In the genomic region with DNA sequence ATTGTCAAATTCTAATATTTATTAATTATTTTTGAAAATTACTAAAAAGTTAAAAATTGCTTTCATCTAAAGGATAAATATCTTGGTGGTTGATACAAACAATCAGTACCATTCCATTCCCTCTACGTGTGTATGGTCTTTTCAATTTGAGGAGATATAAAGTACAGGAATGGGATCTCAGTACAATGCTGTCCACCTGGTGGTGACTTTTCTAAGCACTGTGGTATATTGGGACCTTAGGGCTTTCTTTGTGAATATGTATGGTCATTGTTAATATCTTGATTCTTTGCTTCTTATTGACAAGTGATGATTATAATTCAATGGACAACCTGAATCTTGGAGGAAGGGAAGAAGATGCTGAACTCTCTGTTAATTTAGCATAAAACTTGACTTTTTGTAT, we compare ENCODE assay signal across 14 cellular contexts.
A peak's percentile ranks its signal among the peaks of the same experiment; 100 is the strongest.
DNase-seq lines count a peak whose midpoint lies in the region; ATAC-seq and TF ChIP-seq lines count a peak whose summit lies in the region.
"Had no signal": no experiment of that assay in that cellular context is flagged by ENCODE, and none has a peak within 500 bp of the region (broad histone marks: within the 10 kb centered on the region; RNA-seq: fewer than 3 reads in every experiment).

No MANE protein-coding gene starts in this region.

- no peaks in the 10 kb centered on the region for H3K9me2 ChIP-seq in DOHH2 (replicated peaks; ENCODE audit: control insufficient read depth, low read length)
- H3K9me2 ChIP-seq in MM.1S (replicated peaks; ENCODE audit: insufficient read depth, low read length) = no peaks in the 10 kb centered on the region

- no peaks in the 10 kb centered on the region for H3K4me1 Mint-ChIP-seq in nephron progenitor cell
- H3K4me1 Mint-ChIP-seq: immature natural killer cell had no signal

- DNase-seq in MM.1S = no peak
- no peak for DNase-seq in colonic mucosa
- no peak for DNase-seq in nephron progenitor cell
- DNase-seq in activated naive CD4-positive, alpha-beta T cell treated with anti-CD3 and anti-CD28 coated beads, Interleukin-2, amount 50 U/mL, for 16 hours = no peak
- DNase-seq in activated T-cell treated with anti-CD3 and anti-CD28 coated beads for 4 hours = no peak
- no peak for DNase-seq in AML-193 (lab: John Stamatoyannopoulos, UW)
- DNase-seq: activated T-cell treated with anti-CD3 and anti-CD28 coated beads, Interleukin-2, amount 50 U/mL, for 48 hours; EL; immature natural killer cell; NCI-H2171 had no signal

- H3K36me3 ChIP-seq in DOHH2 (ENCODE audit: control insufficient read depth, low read length) (no peaks in the 10 kb centered on the region), MM.1S (replicated peaks; ENCODE audit: insufficient read depth, low read length) (no peaks in the 10 kb centered on the region), colonic mucosa (no peaks in the 10 kb centered on the region)

- H3K9me3 ChIP-seq in DOHH2 (ENCODE audit: control insufficient read depth, insufficient read depth, low read length) (no peaks in the 10 kb centered on the region), MM.1S (replicated peaks; ENCODE audit: insufficient read depth, low read length) (no peaks in the 10 kb centered on the region), colonic mucosa (no peaks in the 10 kb centered on the region)

- H4K20me1 ChIP-seq in DOHH2 (ENCODE audit: control insufficient read depth, insufficient read depth, low read depth, low read length) (no peaks in the 10 kb centered on the region), MM.1S (ENCODE audit: insufficient read depth, low read length) (no peaks in the 10 kb centered on the region)

- no peak overlapping the region for H3K9ac ChIP-seq in MM.1S (ENCODE audit: low read length)
- H3K9ac ChIP-seq in colonic mucosa (ENCODE audit: low read depth in 2 of 2, low read length in 2 of 2) = no peak overlapping the region

- no peak overlapping the region for H3K4me2 ChIP-seq in DOHH2 (ENCODE audit: low read length)
- H3K4me2 ChIP-seq in MM.1S (ENCODE audit: low read depth, low read length) = no peak overlapping the region

- no peak overlapping the region for H2AFZ ChIP-seq in MM.1S (ENCODE audit: low read length)

- no peak overlapping the region for H3K4me3 Mint-ChIP-seq in nephron progenitor cell
- H3K4me3 Mint-ChIP-seq: dendritic cell treated with granulocyte-macrophage colony-stimulating factor and Interleukin-4, amounts not matched to agents 40 ng/mL and 50 ng/mL, for 4 days; immature natural killer cell; T-helper 1 cell treated with Interleukin-12 subunit alpha and Interleukin-12 subunit beta and Interleukin-4 antibody, amounts not matched to agents 30 μg/mL and 1 μg/mL, for 36 hours had no signal

- peaks cover 55% of the 10 kb centered on the region for H3K36me3 Mint-ChIP-seq in nephron progenitor cell (ENCODE audit: low read depth)

- H3K4me3 ChIP-seq in DOHH2 (ENCODE audit: low read length) = no peak overlapping the region
- no peak overlapping the region for H3K4me3 ChIP-seq in MM.1S (ENCODE audit: low read length)
- H3K4me3 ChIP-seq in colonic mucosa = no peak overlapping the region

- peak; percentile 25 for TF ChIP-seq CTCF in DOHH2 (IDR thresholded peaks at IDR 0.05; ENCODE audit: low read depth, low read length, poor library complexity, severe bottlenecking)
- peak; percentile 18 for TF ChIP-seq CTCF in MM.1S (IDR thresholded peaks at IDR 0.05; ENCODE audit: low read length)
- TF ChIP-seq CTCF in colonic mucosa (IDR thresholded peaks at IDR 0.05) = peak; percentile 12
- TF ChIP-seq CTCF in nephron progenitor cell (IDR thresholded peaks at IDR 0.05) = peak; percentile 25

- H3F3A ChIP-seq in DOHH2 (ENCODE audit: control insufficient read depth, insufficient read depth) (no peaks in the 10 kb centered on the region), MM.1S (ENCODE audit: insufficient read depth, low read length) (no peaks in the 10 kb centered on the region)

- H3K27me3 ChIP-seq in DOHH2 (ENCODE audit: control insufficient read depth, low read length) (no peaks in the 10 kb centered on the region), MM.1S (replicated peaks; ENCODE audit: insufficient read depth, low read length) (no peaks in the 10 kb centered on the region), colonic mucosa (no peaks in the 10 kb centered on the region)

- no peaks in the 10 kb centered on the region for H3K27me3 Mint-ChIP-seq in nephron progenitor cell (ENCODE audit: low read depth, poor library complexity)
- H3K27me3 Mint-ChIP-seq: dendritic cell treated with granulocyte-macrophage colony-stimulating factor and Interleukin-4, amounts not matched to agents 40 ng/mL and 50 ng/mL, for 4 days had no signal

- ATAC-seq in GM19463 (IDR thresholded peaks at IDR 0.05; ENCODE audit: unreplicated experiment) = no peak

- H3K4me1 ChIP-seq in DOHH2 (ENCODE audit: control insufficient read depth, low read length) (peaks cover 9% of the 10 kb centered on the region), MM.1S (ENCODE audit: low read length) (peaks cover 4% of the 10 kb centered on the region; the same call in 1 of the 2 replicates), colonic mucosa (no peaks in the 10 kb centered on the region)

- H3K27ac ChIP-seq in DOHH2 (ENCODE audit: low read depth, low read length) (no peak overlapping the region), MM.1S (ENCODE audit: low read length) (no peak overlapping the region), colonic mucosa (no peak overlapping the region)

- intact Hi-C loops in colonic mucosa (cut with DNase I) = no loop called here

- no peak overlapping the region for H3K27ac Mint-ChIP-seq in nephron progenitor cell
- H3K27ac Mint-ChIP-seq: dendritic cell treated with granulocyte-macrophage colony-stimulating factor and Interleukin-4, amounts not matched to agents 40 ng/mL and 50 ng/mL, for 4 days; immature natural killer cell; T-helper 1 cell treated with Interleukin-12 subunit alpha and Interleukin-12 subunit beta and Interleukin-4 antibody, amounts not matched to agents 30 μg/mL and 1 μg/mL, for 36 hours had no signal

- peaks cover 4% of the 10 kb centered on the region for H3K9me3 Mint-ChIP-seq in nephron progenitor cell

- H3K79me2 ChIP-seq in DOHH2 (ENCODE audit: control insufficient read depth, low read length) (no peaks in the 10 kb centered on the region), MM.1S (ENCODE audit: low read length) (no peaks in the 10 kb centered on the region)
